21 cellular contexts compared by ENCODE assay signal in genomic region chr7:80611353-80611752, GRCh38. TPM values are rescaled to one million over a fixed set of nuclear protein-coding genes. Genes with fewer than 3 reads are reported as not detected.
A peak's percentile ranks its signal among the peaks of the same experiment; 100 is the strongest.
DNase-seq lines count a peak whose midpoint lies in the region; ATAC-seq and TF ChIP-seq lines count a peak whose summit lies in the region.
"Had no signal": no experiment of that assay in that cellular context is flagged by ENCODE, and none has a peak within 500 bp of the region (broad histone marks: within the 10 kb centered on the region; RNA-seq: fewer than 3 reads in every experiment).

No MANE protein-coding gene starts in this region.

- peak overlapping the region; percentile 16 for H2AFZ ChIP-seq in ACC112 (ENCODE audit: low read length, unreplicated experiment)
- no peak overlapping the region for H2AFZ ChIP-seq in osteoblast (ENCODE audit: low read length)

- peaks cover 29% of the 10 kb centered on the region for H3K4me1 ChIP-seq in ACC112 (ENCODE audit: control insufficient read depth, insufficient read depth, low read length, unreplicated experiment)
- H3K4me1 ChIP-seq in HEK293 (ENCODE audit: control insufficient read depth, insufficient read depth, low read length): peaks cover 7% of the 10 kb centered on the region; the same call in 1 of the 2 replicates
- peaks cover 11% of the 10 kb centered on the region for H3K4me1 ChIP-seq in osteoblast (ENCODE audit: insufficient read depth, low read length)
- H3K4me1 ChIP-seq: breast epithelium, tibial artery had no signal

- peaks cover 30% of the 10 kb centered on the region for H3K4me1 Mint-ChIP-seq in CD14-positive monocyte

- H3K27me3 ChIP-seq in ACC112 (ENCODE audit: insufficient read depth, low read length): no peaks in the 10 kb centered on the region
- no peaks in the 10 kb centered on the region for H3K27me3 ChIP-seq in osteoblast (ENCODE audit: insufficient read depth, low read length)
- H3K27me3 ChIP-seq: breast epithelium, dorsolateral prefrontal cortex, esophagus muscularis mucosa, SJSA1, tibial artery had no signal

- H3K36me3 Mint-ChIP-seq in CD14-positive monocyte: no peaks in the 10 kb centered on the region
- H3K36me3 Mint-ChIP-seq: activated naive CD4-positive, alpha-beta T cell treated with anti-CD3 and anti-CD28 coated beads, Interleukin-2, amount 50 U/mL, for 72 hours had no signal

- intact Hi-C loops in CD14-positive monocyte (cut with micrococcal nuclease): no loop called here

- TF ChIP-seq CTCF in HEK293 (tag by site-specific recombination; IDR thresholded peaks at IDR 0.05) (no peak), osteoblast (IDR thresholded peaks at IDR 0.05; ENCODE audit: extremely low read depth, low read depth, low read length) (no peak), CD14-positive monocyte (IDR thresholded peaks at IDR 0.05) (no peak)

- DNase-seq in cerebellar cortex (ENCODE audit: low spot score) (peak; percentile 19), osteoblast (ENCODE audit: insufficient read length, low spot score, missing footprints) (no peak), CD14-positive monocyte (ENCODE audit: low spot score) (no peak), EL (no peak), GF-D8 (lab: John Stamatoyannopoulos, UW) (no peak)
- DNase-seq: activated CD4-positive, alpha-beta T cell treated with anti-CD3 and anti-CD28 coated beads for 1 hour; Kasumi-1; NCI-H526 treated with DMSO at 0.1 percent for 48 hours; stimulated activated naive CD4-positive, alpha-beta T cell treated with Interleukin-2 at 50 U/mL for 16 hours; tibial artery had no signal

- H3K36me3 ChIP-seq in ACC112 (ENCODE audit: insufficient read depth, low read length) (no peaks in the 10 kb centered on the region), HEK293 (ENCODE audit: control insufficient read depth in 2 of 2, insufficient read depth in 1 of 2, low read length in 2 of 2) (no peaks in the 10 kb centered on the region), osteoblast (ENCODE audit: insufficient read depth, low read length) (no peaks in the 10 kb centered on the region)
- H3K36me3 ChIP-seq: breast epithelium, esophagus muscularis mucosa, SJSA1, tibial artery had no signal

- H3K79me2 ChIP-seq in ACC112 (ENCODE audit: control insufficient read depth, insufficient read depth, low read length, unreplicated experiment): no peaks in the 10 kb centered on the region
- H3K79me2 ChIP-seq in osteoblast (ENCODE audit: insufficient read depth, low read length): no peaks in the 10 kb centered on the region

- no peaks in the 10 kb centered on the region for H4K20me1 ChIP-seq in osteoblast (ENCODE audit: insufficient read depth, low read length)

- H3K27ac ChIP-seq in ACC112 (ENCODE audit: low read depth, low read length) (peak overlapping the region; percentile 28), HEK293 (ENCODE audit: extremely low read depth, low read depth, low read length) (peak overlapping the region; percentile 37; the same call in 1 of the 2 replicates), osteoblast (ENCODE audit: low read depth, low read length) (peak overlapping the region; percentile 26)
- H3K27ac ChIP-seq: dorsolateral prefrontal cortex, esophagus muscularis mucosa, SJSA1, tibial artery had no signal

- CTCF ChIA-PET in HEK293 (lab: Yijun Ruan, JAX): interaction anchor here (0.6 to 1.8 kb wide), 4 partner anchors 14 to 1827 kb away, joined by 3 to 4 read pairs (median 4); no protein-coding TSS in a partner anchor

- no peak overlapping the region for H3K27ac Mint-ChIP-seq in CD14-positive monocyte
- H3K27ac Mint-ChIP-seq: activated naive CD4-positive, alpha-beta T cell treated with anti-CD3 and anti-CD28 coated beads, Interleukin-2, amount 50 U/mL, for 72 hours had no signal

- H3K27me3 Mint-ChIP-seq in CD14-positive monocyte (ENCODE audit: low read depth in 3 of 3): peaks cover 0 to 2% (median 0%) of the 10 kb centered on the region in 3 donors

- peak overlapping the region; percentile 2 for H3K4me2 ChIP-seq in osteoblast (ENCODE audit: insufficient read depth, low read length)

- POLR2A ChIA-PET in HEK293 (lab: Yijun Ruan, JAX): no interaction called here

- no peak for ATAC-seq in HG03095 (IDR thresholded peaks at IDR 0.05; ENCODE audit: unreplicated experiment)
- ATAC-seq: activated naive CD4-positive, alpha-beta T cell treated with anti-CD3 and anti-CD28 coated beads, Interleukin-2, amount 50 U/mL, for 72 hours; sciatic nerve had no signal

- H3K9me3 Mint-ChIP-seq in CD14-positive monocyte: no peaks in the 10 kb centered on the region
- H3K9me3 Mint-ChIP-seq: activated naive CD4-positive, alpha-beta T cell treated with anti-CD3 and anti-CD28 coated beads, Interleukin-2, amount 50 U/mL, for 72 hours had no signal

- H3K4me3 ChIP-seq in ACC112 (ENCODE audit: low read depth, low read length) (no peak overlapping the region), HEK293 (ENCODE audit: low read depth, low read length) (no peak overlapping the region), osteoblast (ENCODE audit: insufficient read depth, low read length) (no peak overlapping the region)
- H3K4me3 ChIP-seq: breast epithelium, dorsolateral prefrontal cortex, esophagus muscularis mucosa, SJSA1, tibial artery had no signal

- H3K9me3 ChIP-seq in HEK293 (ENCODE audit: control insufficient read depth, insufficient read depth, low read depth, low read length) (no peaks in the 10 kb centered on the region), osteoblast (ENCODE audit: low read depth, low read length) (no peaks in the 10 kb centered on the region)
- H3K9me3 ChIP-seq: breast epithelium, esophagus muscularis mucosa, SJSA1, tibial artery had no signal

- H3K4me3 Mint-ChIP-seq in CD14-positive monocyte: no peak overlapping the region

TF ChIP-seq in HEK293, 187 proteins besides CTCF, POLR2A, EP300 and RAD21 (continues in another document):
- TF ChIP-seq ZNF138 (tag by site-specific recombination; IDR thresholded peaks at IDR 0.05; ENCODE audit: borderline replicate concordance) (no peak), KLF1 (tag by site-specific recombination; IDR thresholded peaks at IDR 0.05) (no peak), REST (tag by site-specific recombination; IDR thresholded peaks at IDR 0.05) (no peak), HIC1 (tag by site-specific recombination; IDR thresholded peaks at IDR 0.05) (no peak), KLF8 (tag by site-specific recombination; IDR thresholded peaks at IDR 0.05) (no peak)

RNA-seq across cellular contexts. Expression of gene CD36, which starts 27.1 kb away (rescaled TPM):
- 22.8 and 39.8 TPM in 2 replicates for total RNA-seq in osteoblast
- 1,000 to 10,000 TPM; 1,135 to 1,210 TPM for polyA plus RNA-seq in CD14-positive monocyte
- total RNA-seq: activated CD8-positive, alpha-beta memory T cell treated with anti-CD3 and anti-CD28 coated beads for 36 hours; activated naive CD4-positive, alpha-beta T cell treated with anti-CD3 and anti-CD28 coated beads, Interleukin-2, amount 50 U/mL, for 72 hours; HT1080 had no signal
